In genomic region chr2:152635635-152636298, GRCh38 we compare ENCODE assay signal across 8 cellular contexts.
DNase-seq lines count a peak whose midpoint lies in the region; ATAC-seq and TF ChIP-seq lines count a peak whose summit lies in the region.

No MANE protein-coding gene starts in this region.

- peak; percentile 66 for ATAC-seq in HG03439 (IDR thresholded peaks at IDR 0.05; ENCODE audit: unreplicated experiment)

- H3K27me3 ChIP-seq in tibial nerve, result no peaks in the 10 kb centered on the region

- peak overlapping the region in 1 of 4 donors; percentile 2 for H3K27ac ChIP-seq in tibial nerve

- peak; percentile 61 for DNase-seq in activated gamma-delta T cell treated with Interleukin-2 at 50 U/mL for 16 hours
- no peak for DNase-seq in activated gamma-delta T cell (lab: John Stamatoyannopoulos, UW)
- peak; percentile 57 for DNase-seq in OCI-M1 (lab: John Stamatoyannopoulos, UW)
- peak; percentile 76 to 78 for DNase-seq in activated T-cell treated with anti-CD3 and anti-CD28 coated beads, Interleukin-2, amount 50 U/mL, for 48 hours
- peak; percentile 59 for DNase-seq in fibroblast of villous mesenchyme (ENCODE audit: low read depth)
- peak; percentile 26 for DNase-seq in occipital lobe (lab: John Stamatoyannopoulos, UW)
- peak; percentile 42 to 69 for DNase-seq in tibial nerve (ENCODE audit: low spot score in 2 of 2)

- WGBS in tibial nerve, 2 donors, result 25 to 31% methylated on average over 5 of the region's 5 CpGs

- no peak for TF ChIP-seq EP300 in tibial nerve (IDR thresholded peaks at IDR 0.05)

- H3K4me3 ChIP-seq in fibroblast of villous mesenchyme (ENCODE audit: low read depth, low read length), result no peak overlapping the region
- no peak overlapping the region for H3K4me3 ChIP-seq in tibial nerve

- peak; percentile 82 for TF ChIP-seq CTCF in fibroblast of villous mesenchyme (IDR thresholded peaks at IDR 0.05; ENCODE audit: insufficient read depth, low read depth, low read length)
- peak; percentile 62 to 84 (median 82) for TF ChIP-seq CTCF in tibial nerve (IDR thresholded peaks at IDR 0.05)

- H3K9me3 ChIP-seq in tibial nerve, result no peaks in the 10 kb centered on the region

- H3K4me1 ChIP-seq in tibial nerve, result peaks cover 0 to 16% (median 6%) of the 10 kb centered on the region in 4 donors

- no peak for TF ChIP-seq POLR2A in tibial nerve (IDR thresholded peaks at IDR 0.05)

- peaks cover 0 to 81% (median 8%) of the 10 kb centered on the region in 3 donors for H3K36me3 ChIP-seq in tibial nerve
